ENCODE assay signal across 13 cellular contexts in the genomic region with DNA sequence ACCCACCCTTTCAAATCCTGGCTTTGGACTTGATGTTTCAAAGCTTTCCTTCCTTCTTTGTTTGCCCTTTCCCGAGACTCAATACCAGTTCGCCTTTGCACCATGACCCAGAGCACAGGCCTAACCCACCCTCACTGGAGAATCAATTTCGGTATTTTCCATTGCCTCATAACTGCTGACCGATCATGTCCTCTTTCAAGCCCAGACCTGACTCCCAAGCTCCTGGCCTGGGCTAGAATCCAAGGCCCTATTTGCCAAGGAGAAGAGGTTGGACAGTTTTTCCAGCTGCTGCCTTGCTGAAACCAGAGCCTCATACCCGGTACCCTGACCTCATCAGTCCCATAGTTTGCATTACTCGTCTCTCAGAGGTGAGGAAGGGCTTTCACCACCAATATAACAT. TPM values are rescaled to one million over a fixed set of nuclear protein-coding genes. Genes with fewer than 3 reads are reported as not detected.
DNase-seq lines count a peak whose midpoint lies in the region; ATAC-seq and TF ChIP-seq lines count a peak whose summit lies in the region.
"Had no signal": no experiment of that assay in that cellular context is flagged by ENCODE, and none has a peak within 500 bp of the region (broad histone marks: within the 10 kb centered on the region; RNA-seq: fewer than 3 reads in every experiment).

No MANE protein-coding gene starts in this region.

- DNase-seq in DMS 273 treated with DMSO at 0.1 percent for 48 hours (lab: John Stamatoyannopoulos, UW) (peak; percentile 49), NCI-H774 (lab: John Stamatoyannopoulos, UW) (peak; percentile 13), fibroblast of mammary gland (ENCODE audit: low read depth) (peak; percentile 63), omental fat pad (ENCODE audit: low spot score) (no peak), MV-4-11 (lab: John Stamatoyannopoulos, UW) (no peak), KBM-7 (no peak), AG08395 (ENCODE audit: low spot score) (no peak)
- DNase-seq: activated CD4-positive, alpha-beta T cell treated with anti-CD3 and anti-CD28 coated beads for 4 hours; activated T-cell treated with anti-CD3 and anti-CD28 coated beads, Interleukin-2, amount 50 U/mL, for 1 hour; amygdala; NCI-H2171 treated with DMSO at 0.1 percent for 48 hours; OCI-M1 had no signal

- no peak overlapping the region for H3K4me3 ChIP-seq in fibroblast of mammary gland (ENCODE audit: control insufficient read depth, low read depth, low read length)

- peak; percentile 40 for ATAC-seq in omental fat pad (ENCODE audit: low FRiP score)
- no peak for ATAC-seq in GM21381 (IDR thresholded peaks at IDR 0.05; ENCODE audit: unreplicated experiment)

- in situ Hi-C loops in KBM-7 (cut with MboI; ENCODE audit: low pct_unique_long_range_greater_than_20kb, low sequenced_read_pairs): no loop called here

- no peak for TF ChIP-seq CTCF in fibroblast of mammary gland (conservative IDR thresholded peaks at IDR 0.05; ENCODE audit: control insufficient read depth, insufficient read depth, low read depth, low read length)
- no peak for TF ChIP-seq CTCF in omental fat pad (IDR thresholded peaks at IDR 0.05)

RNA-seq across cellular contexts. Expression of a gene that starts 35.3 kb away (rescaled TPM):
- 100 to 1,000 TPM in 2 of 4 donors, 10 to 100 TPM in 2; 63.5 to 123 (median 87.6) TPM for total RNA-seq in omental fat pad

Comparison
In these comparisons a context has a peak if more than half of its experiments do, and no peak if none do; other contexts are left out.
1. DNase-seq: peak in DMS 273 treated with DMSO at 0.1 percent for 48 hours (single experiment), NCI-H774 (single experiment) and fibroblast of mammary gland (single experiment); none in omental fat pad (single experiment), MV-4-11 (single experiment), KBM-7 (single experiment) and AG08395 (single experiment).